ENCODE assay signal across 21 cellular contexts in genomic region chr18:10566390-10566789, GRCh38. TPM values are rescaled to one million over a fixed set of nuclear protein-coding genes. Genes with fewer than 3 reads are reported as not detected.
A peak's percentile ranks its signal among the peaks of the same experiment; 100 is the strongest.
DNase-seq lines count a peak whose midpoint lies in the region; ATAC-seq, FAIRE-seq and TF ChIP-seq lines count a peak whose summit lies in the region.
"Had no signal": no experiment of that assay in that cellular context is flagged by ENCODE, and none has a peak within 500 bp of the region (broad histone marks: within the 10 kb centered on the region; RNA-seq: fewer than 3 reads in every experiment).

No MANE protein-coding gene starts in this region.

- peaks cover 10% of the 10 kb centered on the region for H3K4me1 ChIP-seq in astrocyte (ENCODE audit: insufficient read depth, low read length)
- H3K4me1 ChIP-seq: HAP-1 had no signal

- peaks cover 12% of the 10 kb centered on the region for H3K4me1 Mint-ChIP-seq in astrocyte (ENCODE audit: low read depth, unreplicated experiment)

- H3K27me3 ChIP-seq in astrocyte (ENCODE audit: insufficient read depth, low read length): no peaks in the 10 kb centered on the region
- no peaks in the 10 kb centered on the region for H3K27me3 ChIP-seq in bronchial epithelial cell (ENCODE audit: control insufficient read depth, insufficient read depth, low read length)

- no peak overlapping the region for H3K4me2 ChIP-seq in astrocyte (ENCODE audit: low read length)

- H3K79me2 ChIP-seq in astrocyte (ENCODE audit: insufficient read depth, low read length): no peaks in the 10 kb centered on the region

- H3K36me3 ChIP-seq in astrocyte (ENCODE audit: insufficient read depth, low read length): no peaks in the 10 kb centered on the region
- H3K36me3 ChIP-seq in bronchial epithelial cell (ENCODE audit: control insufficient read depth, insufficient read depth, low read length): no peaks in the 10 kb centered on the region
- H3K36me3 ChIP-seq: HAP-1 had no signal

- peak; percentile 43 for ATAC-seq in left lobe of liver
- no peak for ATAC-seq in GM18873 (IDR thresholded peaks at IDR 0.05; ENCODE audit: low FRiP score, unreplicated experiment)

- H3K4me3 Mint-ChIP-seq in astrocyte (ENCODE audit: unreplicated experiment): no peak overlapping the region
- H3K4me3 Mint-ChIP-seq: CD4-positive, alpha-beta memory T cell; HFFc6 had no signal

- H4K20me1 ChIP-seq in astrocyte (ENCODE audit: insufficient read depth, low read length): no peaks in the 10 kb centered on the region

- H3K4me3 ChIP-seq in astrocyte (ENCODE audit: insufficient read depth, low read depth, low read length): no peak overlapping the region
- no peak overlapping the region for H3K4me3 ChIP-seq in bronchial epithelial cell (ENCODE audit: low read depth, low read length)
- H3K4me3 ChIP-seq: HAP-1 had no signal

- H3K27me3 Mint-ChIP-seq in astrocyte (ENCODE audit: low read depth, unreplicated experiment): no peaks in the 10 kb centered on the region
- H3K27me3 Mint-ChIP-seq: CD4-positive, alpha-beta memory T cell had no signal

- no peak overlapping the region for H3K9ac ChIP-seq in astrocyte (ENCODE audit: low read length)

- peaks cover 7% of the 10 kb centered on the region for H3K36me3 Mint-ChIP-seq in astrocyte (ENCODE audit: low read depth, unreplicated experiment)

- H3K27ac ChIP-seq in RWPE1 (no peak overlapping the region), astrocyte (ENCODE audit: low read depth, low read length) (no peak overlapping the region)

- CTCF ChIA-PET in RWPE1 (lab: Yijun Ruan, JAX): no interaction called here

- POLR2A ChIA-PET in RWPE1 (lab: Yijun Ruan, JAX; ENCODE audit: low non-redundant PET): no interaction called here

- no peak for FAIRE-seq in astrocyte (lab: Jason Lieb, UNC)
- no peak for FAIRE-seq in bronchial epithelial cell (lab: Jason Lieb, UNC)
- FAIRE-seq in HTR-8/SVneo (lab: Jason Lieb, UNC): no peak
- FAIRE-seq: GM12892, GM19239, H54 had no signal

- peak overlapping the region; percentile 5 for H3K27ac Mint-ChIP-seq in astrocyte (ENCODE audit: unreplicated experiment)
- H3K27ac Mint-ChIP-seq: CD4-positive, alpha-beta memory T cell; HFFc6 had no signal

- H2AFZ ChIP-seq in astrocyte (ENCODE audit: low read depth, low read length): no peak overlapping the region

- H3K9me3 Mint-ChIP-seq in astrocyte (ENCODE audit: unreplicated experiment): peaks cover 3% of the 10 kb centered on the region
- H3K9me3 Mint-ChIP-seq: HFFc6 had no signal

- no peaks in the 10 kb centered on the region for H3K9me3 ChIP-seq in astrocyte (ENCODE audit: insufficient read depth, low read depth, low read length)
- H3K9me3 ChIP-seq: HAP-1 had no signal

- DNase-seq in RWPE1 (ENCODE audit: low spot score) (peak; percentile 21), astrocyte (ENCODE audit: low read depth) (no peak), bronchial epithelial cell (ENCODE audit: low read depth) (peak; percentile 68), left lobe of liver (ENCODE audit: low spot score) (no peak), HTR-8/SVneo (ENCODE audit: insufficient read length, low spot score) (no peak), dedifferentiated amniotic fluid mesenchymal stem cell (ENCODE audit: extremely low spot score) (no peak)
- no peak for DNase-seq in activated naive CD4-positive, alpha-beta T cell treated with anti-CD3 and anti-CD28 coated beads, Interleukin-2, amount 50 U/mL, for 16 hours
- DNase-seq: C1 segment of cervical spinal cord; Calu3; CD4-positive, alpha-beta memory T cell; COR-L47; DMS53; DMS79 treated with DMSO at 0.1 percent for 48 hours; GF-D8; GOT3; HFFc6 had no signal

- TF ChIP-seq CTCF in RWPE1 (conservative IDR thresholded peaks at IDR 0.05; ENCODE audit: low read depth) (no peak), astrocyte (IDR thresholded peaks at IDR 0.05; ENCODE audit: insufficient read depth, low read depth, low read length) (no peak), bronchial epithelial cell (IDR thresholded peaks at IDR 0.05; ENCODE audit: insufficient read depth, low read length, severe bottlenecking) (no peak)

RNA-seq across cellular contexts. Expression of gene NAPG, which starts 40.6 kb away (rescaled TPM):
- total RNA-seq in astrocyte: 30.8 and 33.2 TPM in 2 replicates
- 52.2 and 54.5 TPM in 2 replicates for total RNA-seq in bronchial epithelial cell
- total RNA-seq in left lobe of liver: 11.5 TPM

Comparison
In these comparisons a context has a peak if more than half of its experiments do, and no peak if none do; other contexts are left out.
1. DNase-seq: peak in RWPE1 (single experiment) and bronchial epithelial cell (single experiment); none in astrocyte (single experiment), left lobe of liver (single experiment), HTR-8/SVneo (single experiment), dedifferentiated amniotic fluid mesenchymal stem cell (single experiment) and activated naive CD4-positive, alpha-beta T cell treated with anti-CD3 and anti-CD28 coated beads, Interleukin-2, amount 50 U/mL, for 16 hours (single experiment).